Comparison of ENCODE assay signal across 9 cellular contexts in the genomic region with DNA sequence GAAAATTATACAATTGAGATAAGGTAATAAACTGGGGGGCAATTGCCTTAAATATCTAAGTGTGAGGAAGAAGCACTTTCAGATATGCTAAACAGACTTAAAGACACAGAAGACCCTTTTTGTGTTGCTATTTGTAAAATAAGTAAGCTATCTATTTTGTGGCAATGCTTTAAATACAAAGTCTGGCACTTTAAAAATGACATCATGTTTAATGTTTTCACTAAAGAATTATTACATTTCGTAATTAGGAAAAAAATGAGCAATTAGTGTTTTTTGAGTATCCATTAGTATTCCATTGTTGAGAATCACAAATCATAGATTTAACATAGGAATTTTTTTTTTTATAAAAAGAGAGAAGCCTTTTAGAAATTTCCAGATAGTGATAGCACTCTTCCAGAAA.
"Had no signal": no experiment of that assay in that cellular context is flagged by ENCODE, and none has a peak within 500 bp of the region (broad histone marks: within the 10 kb centered on the region; RNA-seq: fewer than 3 reads in every experiment).

No MANE protein-coding gene starts in this region.

- H3K36me3 ChIP-seq: HAP-1 had no signal

- H3K27ac ChIP-seq: GM23248, HL-60 had no signal

- H3K4me3 ChIP-seq: GM23248, HAP-1, K562 had no signal

- H3K4me1 ChIP-seq: HAP-1 had no signal

- H3K9ac ChIP-seq: GM23248 had no signal

- ATAC-seq: HCT116, K562 had no signal

- FAIRE-seq: K562 had no signal

- DNase-seq: GM23248, GOT3, H7, IMR-90, KG1 had no signal

- H3K9me3 ChIP-seq: HAP-1 had no signal

- H2AFZ ChIP-seq: GM23248 had no signal
